Comparison of ENCODE assay signal across 1 cellular context in genomic region chr2:237486819-237487448, GRCh38.
TF ChIP-seq lines count a peak whose summit lies in the region.

TSS of gene MLPH (plus strand) at chr2:237487251. CDS start at chr2:237493427, 6,176 bp downstream.

TF ChIP-seq in A549, 52 proteins besides CTCF, POLR2A, EP300 and RAD21:
- no peak for TF ChIP-seq HEYL (CRISPR knock-in tag; IDR thresholded peaks at IDR 0.05)
- no peak for TF ChIP-seq CBX8 (IDR thresholded peaks at IDR 0.05)
- no peak for TF ChIP-seq FOSL2 (IDR thresholded peaks at IDR 0.05)
- TF ChIP-seq FOSL2 (CRISPR knock-in tag; IDR thresholded peaks at IDR 0.05) = no peak
- no peak for TF ChIP-seq ZFP36 (IDR thresholded peaks at IDR 0.05; ENCODE audit: borderline replicate concordance, partially characterized antibody)
- peak; percentile 54; the same call in 1 of the 2 replicates for TF ChIP-seq HDAC2 (IDR thresholded peaks at IDR 0.05)
- no peak for TF ChIP-seq MAZ (IDR thresholded peaks at IDR 0.05; ENCODE audit: borderline replicate concordance, low read depth, low read length)
- TF ChIP-seq CHD2 (IDR thresholded peaks at IDR 0.05; ENCODE audit: low read length, partially characterized antibody) = no peak
- peak; percentile 30; the same call in 1 of the 2 replicates for TF ChIP-seq MYC (IDR thresholded peaks at IDR 0.05; ENCODE audit: borderline replicate concordance, low read length)
- no peak for TF ChIP-seq FOSB (CRISPR knock-in tag; IDR thresholded peaks at IDR 0.05)
- TF ChIP-seq ZNF302 (CRISPR knock-in tag; IDR thresholded peaks at IDR 0.05) = no peak
- no peak; the same call in 2 of the 3 replicates for TF ChIP-seq SMC3 (IDR thresholded peaks at IDR 0.05)
- TF ChIP-seq HOXB5 (CRISPR knock-in tag; IDR thresholded peaks at IDR 0.05) = no peak
- TF ChIP-seq ZSCAN20 (CRISPR knock-in tag; IDR thresholded peaks at IDR 0.05) = no peak
- TF ChIP-seq TP53 (CRISPR knock-in tag; IDR thresholded peaks at IDR 0.05) = no peak
- TF ChIP-seq E2F6 (IDR thresholded peaks at IDR 0.05; ENCODE audit: borderline replicate concordance, low read depth) = peak; percentile 69; the same call in 1 of the 2 replicates
- TF ChIP-seq REST (IDR thresholded peaks at IDR 0.05) = no peak
- peak; percentile 37; the same call in 1 of the 2 replicates for TF ChIP-seq PHF8 (IDR thresholded peaks at IDR 0.05; ENCODE audit: borderline replicate concordance, low read depth)
- no peak for TF ChIP-seq POLR2AphosphoS2 (conservative IDR thresholded peaks at IDR 0.05; ENCODE audit: low read length)
- no peak for TF ChIP-seq RARB (CRISPR knock-in tag; IDR thresholded peaks at IDR 0.05)
- no peak for TF ChIP-seq ELK1 (IDR thresholded peaks at IDR 0.05; ENCODE audit: low read depth, low read length)
- no peak for TF ChIP-seq EHMT2 (IDR thresholded peaks at IDR 0.05; ENCODE audit: low read depth)
- TF ChIP-seq HES2 (IDR thresholded peaks at IDR 0.05) = no peak
- TF ChIP-seq SREBF2 (IDR thresholded peaks at IDR 0.05) = no peak
- no peak for TF ChIP-seq CHD4 (IDR thresholded peaks at IDR 0.05; ENCODE audit: borderline replicate concordance)
- TF ChIP-seq HOXA7 (CRISPR knock-in tag; IDR thresholded peaks at IDR 0.05) = no peak
- no peak for TF ChIP-seq JUNB (IDR thresholded peaks at IDR 0.05)
- no peak for TF ChIP-seq NPAS2 (CRISPR knock-in tag; IDR thresholded peaks at IDR 0.05; ENCODE audit: borderline replicate concordance)
- no peak for TF ChIP-seq ESRRA (IDR thresholded peaks at IDR 0.05; ENCODE audit: borderline replicate concordance, low read length)
- TF ChIP-seq CBX2 (IDR thresholded peaks at IDR 0.05; ENCODE audit: borderline replicate concordance, low read depth) = no peak
- peak; percentile 62 for TF ChIP-seq BCL3 (IDR thresholded peaks at IDR 0.05)
- TF ChIP-seq MAX (IDR thresholded peaks at IDR 0.05) = peak; percentile 92
- TF ChIP-seq KDM1A (IDR thresholded peaks at IDR 0.05; ENCODE audit: low read depth) = no peak
- no peak for TF ChIP-seq ATOH8 (CRISPR knock-in tag; IDR thresholded peaks at IDR 0.05; ENCODE audit: low read depth)
- no peak for TF ChIP-seq MAFK (IDR thresholded peaks at IDR 0.05; ENCODE audit: partially characterized antibody)
- 0 out of 2 replicates have a peak, but pooled peaks have one; percentile 17 for TF ChIP-seq HMGXB4 (CRISPR knock-in tag; IDR thresholded peaks at IDR 0.05; ENCODE audit: borderline replicate concordance)
- no peak for TF ChIP-seq ZC3H11A (IDR thresholded peaks at IDR 0.05)
- TF ChIP-seq RNF2 (IDR thresholded peaks at IDR 0.05; ENCODE audit: borderline replicate concordance, low read depth) = no peak; the same call in 1 of the 2 replicates
- no peak for TF ChIP-seq FOXS1 (CRISPR knock-in tag; IDR thresholded peaks at IDR 0.05)
- no peak for TF ChIP-seq HOXB13 (CRISPR knock-in tag; IDR thresholded peaks at IDR 0.05; ENCODE audit: low read depth)
- TF ChIP-seq USF2 (IDR thresholded peaks at IDR 0.05) = peak; percentile 70
- TF ChIP-seq PBX3 (IDR thresholded peaks at IDR 0.05) = no peak
- no peak for TF ChIP-seq KDM5A (IDR thresholded peaks at IDR 0.05)
- TF ChIP-seq TFCP2L1 (CRISPR knock-in tag; IDR thresholded peaks at IDR 0.05) = 0 out of 2 replicates have a peak, but pooled peaks have one; percentile 19
- peak; percentile 8 to 81; a peak in 4 of 5 replicates for TF ChIP-seq JUN (IDR thresholded peaks at IDR 0.05)
- TF ChIP-seq EHF (CRISPR knock-in tag; IDR thresholded peaks at IDR 0.05) = no peak
- no peak for TF ChIP-seq NR3C1 (IDR thresholded peaks at IDR 0.05)
- TF ChIP-seq BHLHE40 (IDR thresholded peaks at IDR 0.05; ENCODE audit: low read depth, low read length) = no peak
- peak; percentile 6; the same call in 1 of the 2 replicates for TF ChIP-seq GATA3 (IDR thresholded peaks at IDR 0.05; ENCODE audit: borderline replicate concordance)
- no peak for TF ChIP-seq CEBPB (IDR thresholded peaks at IDR 0.05)
- no peak for TF ChIP-seq RCOR1 (IDR thresholded peaks at IDR 0.05; ENCODE audit: low read depth, low read length)
- no peak for TF ChIP-seq NFE2L2 (conservative IDR thresholded peaks at IDR 0.05; ENCODE audit: low read length)
- no peak for TF ChIP-seq RFX5 (IDR thresholded peaks at IDR 0.05)
